Comparison of ENCODE assay signal across 16 cellular contexts in genomic region chr20:19864130-19864529, GRCh38.
"Had no signal": no experiment of that assay in that cellular context is flagged by ENCODE, and none has a peak within 500 bp of the region (broad histone marks: within the 10 kb centered on the region; RNA-seq: fewer than 3 reads in every experiment).

No MANE protein-coding gene starts in this region.

- DNase-seq: activated CD4-positive, alpha-beta T cell treated with anti-CD3 and anti-CD28 coated beads, Interleukin-2, amount 50 U/mL, for 4 hours; activated CD4-positive, CD25-positive, alpha-beta regulatory T cell treated with anti-CD3 and anti-CD28 coated beads, Interleukin-2, amount 50 U/mL, for 72 hours; activated naive CD4-positive, alpha-beta T cell treated with anti-CD3 and anti-CD28 coated beads for 36 hours; activated naive CD8-positive, alpha-beta T cell treated with anti-CD3 and anti-CD28 coated beads, Interleukin-2, amount 50 U/mL, for 24 hours; dermis blood vessel endothelial cell; effector memory CD8-positive, alpha-beta T cell; kidney glomerular epithelial cell; nucleus accumbens; right cardiac atrium; stimulated activated naive CD8-positive, alpha-beta T cell treated with anti-CD3 and anti-CD28 coated beads, Interleukin-15, Interleukin-2, amounts not matched to agents 100 U/mL and 50 U/mL, for 24 hours; trophoblast cell had no signal

- H3K36me3 ChIP-seq: ascending aorta had no signal

- H3K27me3 ChIP-seq: ascending aorta had no signal

- ATAC-seq: activated naive CD8-positive, alpha-beta T cell treated with anti-CD3 and anti-CD28 coated beads, Interleukin-2, amount 50 U/mL, for 24 hours; activated T-helper 17 cell treated with anti-CD3 and anti-CD28 coated beads, Interleukin-2, amount 50 U/mL, for 72 hours; effector memory CD8-positive, alpha-beta T cell; right cardiac atrium; stimulated activated naive CD8-positive, alpha-beta T cell treated with anti-CD3 and anti-CD28 coated beads, Interleukin-15, Interleukin-2, amounts not matched to agents 100 U/mL and 50 U/mL, for 24 hours had no signal

- FAIRE-seq: bronchial epithelial cell had no signal

- H3K4me3 ChIP-seq: ascending aorta, smooth muscle cell had no signal

- H3K27ac ChIP-seq: ascending aorta, epithelial cell of prostate had no signal

- H3K4me1 ChIP-seq: ascending aorta had no signal

- H3K9me3 ChIP-seq: ascending aorta had no signal

- H3K4me2 ChIP-seq: smooth muscle cell had no signal
